In genomic region chr12:93722757-93723567, GRCh38 we compare ENCODE assay signal across 15 cellular contexts. TPM values are rescaled to one million over a fixed set of nuclear protein-coding genes. Genes with fewer than 3 reads are reported as not detected.
DNase-seq lines count a peak whose midpoint lies in the region; ATAC-seq and TF ChIP-seq lines count a peak whose summit lies in the region.
"Had no signal": no experiment of that assay in that cellular context is flagged by ENCODE, and none has a peak within 500 bp of the region (broad histone marks: within the 10 kb centered on the region; RNA-seq: fewer than 3 reads in every experiment).

No MANE protein-coding gene starts in this region.

- DNase-seq in A673 (ENCODE audit: low spot score) (peak; percentile 26), HFFc6 (peak; percentile 90), NOMO-1 treated with DMSO at 0.1 percent for 48 hours (lab: John Stamatoyannopoulos, UW; ENCODE audit: unreplicated experiment) (peak; percentile 49), mammary epithelial cell (peak; percentile 90), T-helper 17 cell (no peak), caudate nucleus (lab: John Stamatoyannopoulos, UW) (no peak)
- DNase-seq: activated T-cell treated with anti-CD3 and anti-CD28 coated beads, Interleukin-2, amount 50 U/mL, for 4 hours; foreskin melanocyte; NCI-H526; stimulated activated CD4-positive, alpha-beta T cell treated with anti-CD3 and anti-CD28 coated beads, Interleukin-2, amount 100 ng/mL, for 24 hours had no signal

- peaks cover 37% of the 10 kb centered on the region for H3K36me3 Mint-ChIP-seq in HFFc6 (ENCODE audit: low read depth)
- H3K36me3 Mint-ChIP-seq in T-helper 17 cell (ENCODE audit: low read depth): no peaks in the 10 kb centered on the region

- CTCF ChIA-PET in A673 (lab: Charles Lee) (no interaction called here), mammary epithelial cell (lab: Charles Lee; ENCODE audit: low non-redundant PET) (no interaction called here)

- intact Hi-C loops in A673 (cut with micrococcal nuclease; ENCODE audit: unreplicated experiment) (no loop called here), mammary epithelial cell (cut with micrococcal nuclease) (no loop called here)

- no peaks in the 10 kb centered on the region for H4K20me1 ChIP-seq in mammary epithelial cell (ENCODE audit: insufficient read depth, low read length)

- H3K9ac ChIP-seq in mammary epithelial cell (ENCODE audit: insufficient read depth, low read length): no peak overlapping the region

- WGBS in mammary epithelial cell (ENCODE audit: low coverage, missing lambda C conversion rate): 36% methylated on average over 4 of the region's 4 CpGs

- H3K4me1 ChIP-seq in A673 (ENCODE audit: insufficient read depth, low read length, poor library complexity, severe bottlenecking): no peaks in the 10 kb centered on the region
- H3K4me1 ChIP-seq in mammary epithelial cell (ENCODE audit: insufficient read depth, low read length): peaks cover 12% of the 10 kb centered on the region

- no peak overlapping the region for H3K4me2 ChIP-seq in mammary epithelial cell (ENCODE audit: insufficient read depth, low read depth, low read length)

- in situ Hi-C loops in mammary epithelial cell (cut with MboI; ENCODE audit: low sequenced_read_pairs in 2 of 2): no loop called here

- H3K4me1 Mint-ChIP-seq in HFFc6 (ENCODE audit: low read depth) (peaks cover 37% of the 10 kb centered on the region), T-helper 17 cell (peaks cover 8% of the 10 kb centered on the region)

- H3K9me3 ChIP-seq in A673 (ENCODE audit: low read depth, low read length, poor library complexity, severe bottlenecking) (no peaks in the 10 kb centered on the region), mammary epithelial cell (replicated peaks; ENCODE audit: insufficient read depth, low read length) (no peaks in the 10 kb centered on the region), T-helper 17 cell (ENCODE audit: control insufficient read depth, low read length, poor library complexity, severe bottlenecking) (no peaks in the 10 kb centered on the region)
- H3K9me3 ChIP-seq: vagina had no signal

- POLR2A ChIA-PET in A673 (lab: Charles Lee; ENCODE audit: low non-redundant PET): no interaction called here

- no peaks in the 10 kb centered on the region for H3K79me2 ChIP-seq in mammary epithelial cell (ENCODE audit: insufficient read depth, low read length)

- peaks cover 35% of the 10 kb centered on the region for H3K9me3 Mint-ChIP-seq in HFFc6

- no TSS peak for BruUV-seq in A673 (replicated peaks; lab: Mats Ljungman, UMichigan)
- no TSS peak for BruUV-seq in mammary epithelial cell (replicated peaks; lab: Mats Ljungman, UMichigan)

- H3K27ac Mint-ChIP-seq in HFFc6 (peak overlapping the region; percentile 62), T-helper 17 cell (no peak overlapping the region)

- H2AFZ ChIP-seq in mammary epithelial cell (ENCODE audit: low read depth, low read length): peak overlapping the region; percentile 10

- H3K27ac ChIP-seq in A673 (ENCODE audit: low read depth, low read length, poor library complexity, severe bottlenecking) (no peak overlapping the region), mammary epithelial cell (ENCODE audit: insufficient read depth, low read depth, low read length) (no peak overlapping the region), caudate nucleus (ENCODE audit: low read depth, low read length) (no peak overlapping the region)
- H3K27ac ChIP-seq: dorsolateral prefrontal cortex, SK-N-MC, vagina had no signal

- H3K27me3 Mint-ChIP-seq in HFFc6 (ENCODE audit: insufficient read depth) (peaks cover 3% of the 10 kb centered on the region; the same call in 1 of the 2 replicates), T-helper 17 cell (no peaks in the 10 kb centered on the region)

- H3K4me3 Mint-ChIP-seq in HFFc6 (peak overlapping the region; percentile 22; the same call in 1 of the 2 replicates), T-helper 17 cell (no peak overlapping the region)
- H3K4me3 Mint-ChIP-seq: activated T-cell treated with anti-CD3 and anti-CD28 coated beads, Interleukin-2, amount 50 U/mL, for 4 hours had no signal

- ATAC-seq in HG02678 (IDR thresholded peaks at IDR 0.05; ENCODE audit: unreplicated experiment) (no peak), GM21381 (IDR thresholded peaks at IDR 0.05; ENCODE audit: unreplicated experiment) (no peak), T-helper 17 cell (no peak)
- ATAC-seq: activated T-cell treated with anti-CD3 and anti-CD28 coated beads, Interleukin-2, amount 50 U/mL, for 4 hours had no signal

- H3K27me3 ChIP-seq in A673 (replicated peaks; ENCODE audit: insufficient read depth, low read depth, low read length, poor library complexity) (no peaks in the 10 kb centered on the region), mammary epithelial cell (ENCODE audit: insufficient read depth, low read length) (no peaks in the 10 kb centered on the region)
- H3K27me3 ChIP-seq: dorsolateral prefrontal cortex, vagina had no signal

- H3K36me3 ChIP-seq in A673 (ENCODE audit: insufficient read depth, low read length, poor library complexity, severe bottlenecking): no peaks in the 10 kb centered on the region
- H3K36me3 ChIP-seq in mammary epithelial cell (ENCODE audit: insufficient read depth, low read length): no peaks in the 10 kb centered on the region
- H3K36me3 ChIP-seq: vagina had no signal

- no peak for TF ChIP-seq CTCF in A673 (conservative IDR thresholded peaks at IDR 0.05; ENCODE audit: low read depth, low read length)
- no peak for TF ChIP-seq CTCF in HFFc6 (IDR thresholded peaks at IDR 0.05)
- TF ChIP-seq CTCF in mammary epithelial cell (conservative IDR thresholded peaks at IDR 0.05 in 1 of 2, IDR thresholded peaks at IDR 0.05 in 1 of 2; ENCODE audit: extremely low read depth in 1 of 2, insufficient read depth in 1 of 2, low read depth in 1 of 2, low read length in 2 of 2): no peak

- no peak overlapping the region for H3K4me3 ChIP-seq in A673 (ENCODE audit: low read depth, low read length, poor library complexity, severe bottlenecking)
- H3K4me3 ChIP-seq in mammary epithelial cell (replicated peaks in 1 of 3; ENCODE audit: insufficient read depth in 1 of 3, low read depth in 2 of 3, low read length in 3 of 3): no peak overlapping the region
- H3K4me3 ChIP-seq: dorsolateral prefrontal cortex, SK-N-MC, vagina had no signal

- dilution Hi-C loops in mammary epithelial cell (cut with HindIII; ENCODE audit: low sequenced_read_pairs): no loop called here

RNA-seq across cellular contexts. Expression of gene CRADD, which starts 45.8 kb away (rescaled TPM):
- total RNA-seq in A673 (2021): 9.1 and 9.4 TPM in 2 replicates
- 10 to 100 TPM; 15.3 to 20.1 (median 17.9) TPM for total RNA-seq in HFFc6 (2021; fragmentation: NEBNext Ultra II Directional; extraction: Animal tissue kit (Norgen Biotek cat#: 25700))
- 10 to 100 TPM; 13.3 to 14.2 TPM for total RNA-seq in mammary epithelial cell
- polyA plus RNA-seq in mammary epithelial cell: 9.5 TPM
- polyA minus RNA-seq in mammary epithelial cell: not detected
- total RNA-seq in T-helper 17 cell: 10 to 100 TPM; 13.0 to 14.4 TPM

Comparison
In these comparisons a context has a peak if more than half of its experiments do, and no peak if none do; other contexts are left out.
1. DNase-seq: peak in A673 (single experiment), HFFc6 (single experiment), NOMO-1 treated with DMSO at 0.1 percent for 48 hours (single experiment) and mammary epithelial cell (single experiment); none in T-helper 17 cell (0 of 3) and caudate nucleus (0 of 61).